Comparison of ENCODE assay signal across 1 cellular context in genomic region chr6:8579372-8579771, GRCh38.
TF ChIP-seq lines count a peak whose summit lies in the region.

No MANE protein-coding gene starts in this region.

TF ChIP-seq in GM23338, 12 proteins besides CTCF, POLR2A, EP300 and RAD21:
- no peak for TF ChIP-seq ETS1 (IDR thresholded peaks at IDR 0.05)
- TF ChIP-seq ZNF462 (CRISPR knock-in tag; IDR thresholded peaks at IDR 0.05): no peak
- TF ChIP-seq JUNB (IDR thresholded peaks at IDR 0.05; ENCODE audit: unreplicated experiment): no peak
- no peak for TF ChIP-seq ZNF331 (CRISPR knock-in tag; IDR thresholded peaks at IDR 0.05; ENCODE audit: low read depth)
- TF ChIP-seq STAT1 (IDR thresholded peaks at IDR 0.05; ENCODE audit: unreplicated experiment): no peak
- TF ChIP-seq CREB1 (CRISPR knock-in tag; IDR thresholded peaks at IDR 0.05; ENCODE audit: low read depth): no peak
- TF ChIP-seq EZH2phosphoT487 (IDR thresholded peaks at IDR 0.05; ENCODE audit: unreplicated experiment): no peak
- TF ChIP-seq ZNF114 (CRISPR knock-in tag; IDR thresholded peaks at IDR 0.05): no peak
- TF ChIP-seq EZH2 (IDR thresholded peaks at IDR 0.05; ENCODE audit: low read depth, unreplicated experiment): no peak
